Comparison of ENCODE assay signal across 1 cellular context in the genomic region with DNA sequence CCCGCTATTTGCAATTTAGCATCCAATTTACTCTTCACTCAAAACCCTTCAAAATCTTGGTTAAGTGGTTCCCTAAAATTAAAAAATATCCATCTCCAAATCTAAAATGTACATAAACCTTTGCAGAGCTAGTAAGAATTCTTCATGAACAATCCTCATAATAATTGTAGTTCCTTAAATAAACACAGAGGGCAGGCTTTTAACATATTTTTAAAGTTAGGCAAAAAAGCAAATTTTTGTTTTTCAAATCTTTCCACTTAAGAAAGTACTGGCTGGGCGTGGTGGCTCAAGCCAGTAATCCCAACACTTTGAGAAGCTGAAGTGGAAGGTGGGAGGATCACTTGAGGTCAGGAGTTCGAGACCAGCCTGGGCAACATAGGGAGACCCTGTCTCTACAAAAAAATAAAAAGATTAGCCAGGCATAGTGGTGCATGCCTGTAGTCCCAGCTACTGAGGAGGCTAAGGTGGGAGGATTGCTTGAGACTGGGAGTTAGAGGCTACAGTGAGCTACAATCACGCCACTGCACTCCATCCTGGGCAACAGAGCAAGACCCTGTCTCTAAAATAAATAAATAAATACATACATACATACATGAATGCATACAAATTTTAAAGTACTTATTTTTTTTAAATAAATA.
TF ChIP-seq lines count a peak whose summit lies in the region.

No MANE protein-coding gene starts in this region.

TF ChIP-seq in Ishikawa, 13 proteins besides CTCF, POLR2A, EP300 and RAD21 (continued from another document):
- TF ChIP-seq, protein P1, sequence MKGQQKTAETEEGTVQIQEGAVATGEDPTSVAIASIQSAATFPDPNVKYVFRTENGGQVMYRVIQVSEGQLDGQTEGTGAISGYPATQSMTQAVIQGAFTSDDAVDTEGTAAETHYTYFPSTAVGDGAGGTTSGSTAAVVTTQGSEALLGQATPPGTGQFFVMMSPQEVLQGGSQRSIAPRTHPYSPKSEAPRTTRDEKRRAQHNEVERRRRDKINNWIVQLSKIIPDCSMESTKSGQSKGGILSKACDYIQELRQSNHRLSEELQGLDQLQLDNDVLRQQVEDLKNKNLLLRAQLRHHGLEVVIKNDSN (IDR thresholded peaks at IDR 0.05) = no peak
- TF ChIP-seq NFIC (IDR thresholded peaks at IDR 0.05) = no peak
